7 cellular contexts compared by ENCODE assay signal in the genomic region with DNA sequence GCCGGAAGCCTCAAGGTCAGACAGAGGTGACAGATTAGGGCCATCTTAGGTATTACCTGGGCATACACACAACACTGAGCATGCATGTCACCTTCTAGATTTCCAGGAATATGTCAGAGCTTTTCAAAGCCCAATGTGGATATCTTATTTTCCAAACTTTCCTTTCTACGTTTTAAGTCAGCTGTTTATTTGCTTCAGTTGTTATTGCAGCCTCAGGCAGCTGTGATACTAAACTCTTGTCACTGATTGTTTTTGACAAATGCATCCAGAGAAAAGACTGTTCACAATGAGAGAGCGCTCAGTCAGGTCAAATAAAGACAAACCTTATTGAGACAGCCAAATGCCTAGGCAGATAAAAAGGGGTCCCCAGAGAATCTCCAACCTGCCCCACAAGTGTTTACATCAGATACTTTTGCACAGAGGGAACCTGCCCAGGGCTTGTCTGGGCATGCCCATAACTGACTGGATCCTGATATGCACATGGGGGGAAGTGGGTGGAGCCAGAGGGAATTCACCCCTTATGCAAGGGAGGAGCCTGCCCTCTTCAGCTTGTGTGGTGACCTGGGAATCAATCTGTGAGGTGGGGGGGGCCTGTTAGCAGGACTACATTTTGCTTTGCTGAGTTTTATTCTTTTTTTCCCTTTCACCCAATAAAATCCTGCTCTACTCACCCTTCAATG. TPM values are rescaled to one million over a fixed set of nuclear protein-coding genes. Genes with fewer than 3 reads are reported as not detected.
DNase-seq lines count a peak whose midpoint lies in the region; ATAC-seq and TF ChIP-seq lines count a peak whose summit lies in the region.

No MANE protein-coding gene starts in this region.

- no peak overlapping the region for H3K4me3 Mint-ChIP-seq in natural killer cell

- peaks cover 4 to 5% of the 10 kb centered on the region in 2 donors for H3K4me1 Mint-ChIP-seq in natural killer cell

- no peak for TF ChIP-seq CTCF in natural killer cell (IDR thresholded peaks at IDR 0.05)

- no peak overlapping the region for H3K27ac Mint-ChIP-seq in natural killer cell

- H3K36me3 Mint-ChIP-seq in natural killer cell = peaks cover 39% of the 10 kb centered on the region

- intact Hi-C loops in natural killer cell (cut with micrococcal nuclease) = no loop called here

- ATAC-seq in GM18858 (IDR thresholded peaks at IDR 0.05; ENCODE audit: unreplicated experiment) = peak; percentile 54
- ATAC-seq in HG02759 (IDR thresholded peaks at IDR 0.05; ENCODE audit: unreplicated experiment) = peak; percentile 85
- ATAC-seq in natural killer cell = no peak
- no peak for ATAC-seq in HG03139 (IDR thresholded peaks at IDR 0.05; ENCODE audit: unreplicated experiment)

- no peaks in the 10 kb centered on the region for H3K27me3 Mint-ChIP-seq in natural killer cell (ENCODE audit: low read depth in 2 of 2)

- DNase-seq in SIG-M5 (lab: John Stamatoyannopoulos, UW) = peak; percentile 43
- peak; percentile 34 for DNase-seq in glomerular visceral epithelial cell (ENCODE audit: extremely low spot score)
- DNase-seq in natural killer cell = no peak
- DNase-seq in NCI-H2081 treated with DMSO at 0.1 percent for 48 hours (lab: John Stamatoyannopoulos, UW) = no peak

- peaks cover 0 to 16% of the 10 kb centered on the region in 2 donors for H3K9me3 Mint-ChIP-seq in natural killer cell

RNA-seq across cellular contexts. Expression of a gene that starts 28.5 kb away (rescaled TPM):
- total RNA-seq in natural killer cell = 10 to 100 TPM; 58.2 to 59.3 (median 58.4) TPM

RNA-seq across cellular contexts. Expression of a gene that starts 28.9 kb away (rescaled TPM):
- total RNA-seq in natural killer cell = 1 to 10 TPM; 6.4 to 7.5 (median 6.5) TPM

Comparison
In these comparisons a context has a peak if more than half of its experiments do, and no peak if none do; other contexts are left out.
1. ATAC-seq: peak in GM18858 (single experiment) and HG02759 (single experiment); none in natural killer cell (0 of 3) and HG03139 (single experiment).
2. DNase-seq: peak in SIG-M5 (single experiment) and glomerular visceral epithelial cell (single experiment); none in natural killer cell (single experiment) and NCI-H2081 treated with DMSO at 0.1 percent for 48 hours (single experiment).